ENCODE assay signal across 1 cellular context in the genomic region with DNA sequence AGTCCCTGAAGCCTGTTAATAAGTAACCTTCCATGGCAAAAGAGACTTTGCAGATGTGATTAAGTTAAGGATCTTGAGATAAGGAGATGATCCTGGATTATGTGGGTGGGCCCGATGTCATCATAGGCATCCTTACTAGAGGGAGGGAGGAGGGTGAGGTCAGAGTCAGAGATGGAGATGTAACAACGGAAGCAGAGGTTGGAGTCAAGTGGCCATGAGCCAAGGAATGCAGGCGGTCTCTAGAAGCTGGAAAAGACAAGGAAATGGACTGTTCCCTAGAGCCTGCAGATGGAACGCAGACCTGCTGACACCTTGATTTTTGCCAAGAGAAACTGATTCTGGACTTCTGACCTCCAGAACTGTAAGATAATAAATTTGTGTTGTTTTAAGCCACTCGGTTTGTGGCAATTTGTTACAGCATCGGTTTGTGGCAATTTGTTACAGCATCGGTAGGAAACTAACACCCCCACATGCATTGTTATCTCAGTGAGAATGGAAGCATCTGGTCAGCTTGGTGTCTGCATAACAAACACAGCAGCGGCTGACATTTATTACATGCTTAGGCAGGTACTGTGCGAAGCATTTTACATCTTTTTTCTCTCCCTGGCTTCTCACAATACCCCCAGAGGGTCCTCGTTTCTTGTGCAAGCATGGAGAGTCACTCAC.
TF ChIP-seq lines count a peak whose summit lies in the region.

No MANE protein-coding gene starts in this region.

TF ChIP-seq in WTC11, 78 proteins besides CTCF, POLR2A, EP300 and RAD21 (continued from another document):
- TF ChIP-seq FOXJ3 (CRISPR knock-in tag; IDR thresholded peaks at IDR 0.05; ENCODE audit: borderline replicate concordance) (no peak), IRF1 (CRISPR knock-in tag; IDR thresholded peaks at IDR 0.05) (no peak), ZNF138 (CRISPR knock-in tag; conservative IDR thresholded peaks at IDR 0.05) (no peak)
TF ChIP-seq in WTC11: peak in this region for 0.
